In genomic region chr9:108704156-108704852, GRCh38 we compare ENCODE assay signal across 20 cellular contexts.
DNase-seq lines count a peak whose midpoint lies in the region; ATAC-seq and TF ChIP-seq lines count a peak whose summit lies in the region.
"Had no signal": no experiment of that assay in that cellular context is flagged by ENCODE, and none has a peak within 500 bp of the region (broad histone marks: within the 10 kb centered on the region; RNA-seq: fewer than 3 reads in every experiment).

No MANE protein-coding gene starts in this region.

- no peak for TF ChIP-seq CTCF in thoracic aorta (IDR thresholded peaks at IDR 0.05)

- H3K4me3 ChIP-seq in thoracic aorta = no peak overlapping the region
- H3K4me3 ChIP-seq: upper lobe of right lung had no signal

- no peaks in the 10 kb centered on the region for H3K36me3 ChIP-seq in thoracic aorta
- H3K36me3 ChIP-seq: upper lobe of right lung had no signal

- no peak overlapping the region for H3K27ac ChIP-seq in thoracic aorta
- H3K27ac ChIP-seq: upper lobe of right lung had no signal

- no peak for DNase-seq in left ventricle myocardium superior
- no peak for DNase-seq in Right ventricle myocardium superior
- peak; percentile 66 for DNase-seq in astrocyte of the hippocampus (ENCODE audit: low read depth, low spot score)
- peak; percentile 70 for DNase-seq in fibroblast of peridontal ligament (ENCODE audit: extremely low read depth)
- DNase-seq in thoracic aorta (ENCODE audit: low spot score) = no peak
- no peak for DNase-seq in activated naive CD4-positive, alpha-beta T cell treated with anti-CD3 and anti-CD28 coated beads, Interleukin-2, amount 50 U/mL, for 72 hours (ENCODE audit: low spot score in 2 of 2)
- DNase-seq: activated CD4-positive, alpha-beta T cell treated with anti-CD3 and anti-CD28 coated beads for 1 hour; activated naive CD8-positive, alpha-beta T cell treated with anti-CD3 and anti-CD28 coated beads for 36 hours; CD4-positive, alpha-beta memory T cell; effector CD4-positive, alpha-beta T cell; H7; KG1; left colon; NCI-H1092 treated with DMSO at 0.1 percent for 48 hours; stimulated activated naive CD8-positive, alpha-beta T cell treated with anti-CD3 and anti-CD28 coated beads, Interleukin-15, Interleukin-2, amounts not matched to agents 100 U/mL and 50 U/mL, for 24 hours; upper lobe of right lung had no signal

- H3K9me3 ChIP-seq in thoracic aorta = no peaks in the 10 kb centered on the region
- H3K9me3 ChIP-seq: upper lobe of right lung had no signal

- H3K9me3 Mint-ChIP-seq in activated naive CD4-positive, alpha-beta T cell treated with anti-CD3 and anti-CD28 coated beads, Interleukin-2, amount 50 U/mL, for 72 hours = peaks cover 0 to 4% of the 10 kb centered on the region in 2 donors
- H3K9me3 Mint-ChIP-seq: activated T-helper 1 cell treated with anti-CD3 and anti-CD28 coated beads, Interleukin-12 subunit alpha, Interleukin-12 subunit beta, Interleukin-2, Interleukin-4 antibody, amounts not matched to agents 30 ng/mL and 10 ng/mL and 1 ng/mL, durations not matched to agents 14 hours and 24 hours and 36 hours; central memory CD8-positive, alpha-beta T cell had no signal

- H3K4me1 ChIP-seq in thoracic aorta (ENCODE audit: control insufficient read depth in 1 of 2, low read depth in 2 of 2) = peaks cover 3 to 24% of the 10 kb centered on the region in 2 donors
- H3K4me1 ChIP-seq: upper lobe of right lung had no signal

- no peak overlapping the region for H3K27ac Mint-ChIP-seq in activated naive CD4-positive, alpha-beta T cell treated with anti-CD3 and anti-CD28 coated beads, Interleukin-2, amount 50 U/mL, for 72 hours
- H3K27ac Mint-ChIP-seq: activated naive CD8-positive, alpha-beta T cell treated with anti-CD3 and anti-CD28 coated beads for 36 hours; activated T-helper 1 cell treated with anti-CD3 and anti-CD28 coated beads, Interleukin-12 subunit alpha, Interleukin-12 subunit beta, Interleukin-2, Interleukin-4 antibody, amounts not matched to agents 30 ng/mL and 10 ng/mL and 1 ng/mL, durations not matched to agents 14 hours and 24 hours and 36 hours; CD4-positive, alpha-beta memory T cell had no signal

- no peaks in the 10 kb centered on the region for H3K36me3 Mint-ChIP-seq in activated naive CD4-positive, alpha-beta T cell treated with anti-CD3 and anti-CD28 coated beads, Interleukin-2, amount 50 U/mL, for 72 hours
- H3K36me3 Mint-ChIP-seq: activated naive CD8-positive, alpha-beta T cell treated with anti-CD3 and anti-CD28 coated beads for 36 hours; CD4-positive, alpha-beta memory T cell had no signal

- intact Hi-C loops in left ventricle myocardium superior (cut with micrococcal nuclease) (no loop called here), Right ventricle myocardium superior (cut with DNase I) (no loop called here)

- ATAC-seq in left ventricle myocardium superior (peak; percentile 43), Right ventricle myocardium superior (ENCODE audit: poor library complexity) (no peak), thoracic aorta (ENCODE audit: insufficient number of reproducible peaks, low FRiP score, low read depth) (peak; percentile 34), HG03521 (IDR thresholded peaks at IDR 0.05; ENCODE audit: unreplicated experiment) (no peak), HG03457 (IDR thresholded peaks at IDR 0.05; ENCODE audit: unreplicated experiment) (no peak)
- no peak for ATAC-seq in activated naive CD4-positive, alpha-beta T cell treated with anti-CD3 and anti-CD28 coated beads, Interleukin-2, amount 50 U/mL, for 72 hours
- ATAC-seq: left colon; stimulated activated naive CD8-positive, alpha-beta T cell treated with anti-CD3 and anti-CD28 coated beads, Interleukin-15, Interleukin-2, amounts not matched to agents 100 U/mL and 50 U/mL, for 24 hours; upper lobe of right lung had no signal

- no peaks in the 10 kb centered on the region for H3K27me3 ChIP-seq in thoracic aorta (replicated peaks; ENCODE audit: insufficient read depth)

Comparison
In these comparisons a context has a peak if more than half of its experiments do, and no peak if none do; other contexts are left out.
1. ATAC-seq: peak in left ventricle myocardium superior (single experiment) and thoracic aorta (single experiment); none in Right ventricle myocardium superior (single experiment), activated naive CD4-positive, alpha-beta T cell treated with anti-CD3 and anti-CD28 coated beads, Interleukin-2, amount 50 U/mL, for 72 hours (0 of 2), HG03521 (single experiment) and HG03457 (single experiment).
2. DNase-seq: peak in astrocyte of the hippocampus (single experiment) and fibroblast of peridontal ligament (single experiment); none in left ventricle myocardium superior (single experiment), Right ventricle myocardium superior (single experiment), thoracic aorta (single experiment) and activated naive CD4-positive, alpha-beta T cell treated with anti-CD3 and anti-CD28 coated beads, Interleukin-2, amount 50 U/mL, for 72 hours (0 of 2).